In the genomic region with DNA sequence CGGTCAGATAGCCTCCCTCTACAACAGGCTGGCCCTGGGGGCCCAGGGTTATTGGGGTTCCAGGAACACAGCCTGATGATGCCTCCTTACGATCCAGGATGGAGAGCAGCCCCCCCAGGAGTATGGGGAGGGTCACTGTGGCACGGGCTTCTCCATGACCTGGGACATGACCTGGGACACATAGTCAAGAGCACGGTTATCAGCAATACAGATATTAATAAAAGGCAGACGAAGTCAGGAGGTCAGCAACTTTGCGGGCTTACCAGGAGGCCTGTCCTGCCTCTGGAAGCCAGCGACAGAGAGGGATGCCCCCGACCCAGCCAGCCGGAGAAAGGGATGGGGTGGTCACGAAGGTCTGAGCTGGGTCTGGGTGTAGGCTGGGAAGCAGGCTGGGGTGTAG, we compare ENCODE assay signal across 7 cellular contexts. TPM values are rescaled to one million over a fixed set of nuclear protein-coding genes. Genes with fewer than 3 reads are reported as not detected.
DNase-seq lines count a peak whose midpoint lies in the region; ATAC-seq and TF ChIP-seq lines count a peak whose summit lies in the region.

No MANE protein-coding gene starts in this region.

- peaks cover 4% of the 10 kb centered on the region; the same call in 1 of the 2 replicates for H3K4me1 ChIP-seq in iPS-20b (ENCODE audit: insufficient read depth, low read length)
- H3K4me1 ChIP-seq in suprapubic skin = peaks cover 51% of the 10 kb centered on the region

- peak overlapping the region; percentile 76 for H3K27ac ChIP-seq in iPS-20b (ENCODE audit: low read length)
- peak overlapping the region; percentile 98 for H3K27ac ChIP-seq in suprapubic skin

- H3K4me3 ChIP-seq in iPS-20b (ENCODE audit: low read length) = peak overlapping the region; percentile 89
- H3K4me3 ChIP-seq in suprapubic skin = peak overlapping the region; percentile 86

- POLR2A ChIA-PET in activated CD8-positive, alpha-beta T cell treated with anti-CD3 and anti-CD28 coated beads, Interleukin-2, amount 10 ng/mL, durations not matched to agents 7 days and 5 days (lab: Charles Lee) = interaction anchor here (1.0 to 3.0 kb wide), 7 partner anchors 12 to 179 kb away, joined by 3 to 11 read pairs (median 4); a partner anchor contains a TSS
- POLR2A ChIA-PET in GM10248 (lab: Yijun Ruan, JAX) = no interaction called here

- peaks cover 31% of the 10 kb centered on the region for H3K4me1 Mint-ChIP-seq in activated CD8-positive, alpha-beta T cell treated with anti-CD3 and anti-CD28 coated beads, Interleukin-2, amount 10 ng/mL, durations not matched to agents 7 days and 5 days (ENCODE audit: low read depth)

- H3K36me3 ChIP-seq in iPS-20b (ENCODE audit: insufficient read depth, low read depth, low read length) (peaks cover 49% of the 10 kb centered on the region), suprapubic skin (peaks cover 48% of the 10 kb centered on the region)

- TF ChIP-seq EP300 in suprapubic skin (IDR thresholded peaks at IDR 0.05) = no peak

- no peaks in the 10 kb centered on the region for H3K9me3 Mint-ChIP-seq in activated CD8-positive, alpha-beta T cell treated with anti-CD3 and anti-CD28 coated beads, Interleukin-2, amount 10 ng/mL, durations not matched to agents 7 days and 5 days (ENCODE audit: insufficient read depth)

- peak overlapping the region; percentile 95 for H3K4me3 Mint-ChIP-seq in activated CD8-positive, alpha-beta T cell treated with anti-CD3 and anti-CD28 coated beads, Interleukin-2, amount 10 ng/mL, durations not matched to agents 7 days and 5 days

- TF ChIP-seq POLR2A in suprapubic skin (IDR thresholded peaks at IDR 0.05) = no peak

- TF ChIP-seq CTCF in suprapubic skin (IDR thresholded peaks at IDR 0.05) = no peak
- TF ChIP-seq CTCF in GM10248 (IDR thresholded peaks at IDR 0.05; ENCODE audit: control extremely low read depth, extremely low read depth, low read depth, missing control alignments) = no peak

- ATAC-seq in HG02973 (IDR thresholded peaks at IDR 0.05; ENCODE audit: unreplicated experiment) (peak; percentile 20), HG03196 (IDR thresholded peaks at IDR 0.05; ENCODE audit: unreplicated experiment) (no peak)
- ATAC-seq in activated CD8-positive, alpha-beta T cell treated with anti-CD3 and anti-CD28 coated beads, Interleukin-2, amount 10 ng/mL, durations not matched to agents 7 days and 5 days = no peak

- peaks cover 41% of the 10 kb centered on the region for H3K36me3 Mint-ChIP-seq in activated CD8-positive, alpha-beta T cell treated with anti-CD3 and anti-CD28 coated beads, Interleukin-2, amount 10 ng/mL, durations not matched to agents 7 days and 5 days (ENCODE audit: low read depth)

- H3K27me3 ChIP-seq in iPS-20b (ENCODE audit: insufficient read depth, low read length) (no peaks in the 10 kb centered on the region), suprapubic skin (no peaks in the 10 kb centered on the region)

- 33% methylated on average over 3 of the region's 10 CpGs for WGBS in suprapubic skin

- no peaks in the 10 kb centered on the region for H3K27me3 Mint-ChIP-seq in activated CD8-positive, alpha-beta T cell treated with anti-CD3 and anti-CD28 coated beads, Interleukin-2, amount 10 ng/mL, durations not matched to agents 7 days and 5 days (ENCODE audit: low read depth)

- H3K9me3 ChIP-seq in iPS-20b (ENCODE audit: insufficient read depth, low read depth, low read length) (no peaks in the 10 kb centered on the region), suprapubic skin (no peaks in the 10 kb centered on the region)

- peak overlapping the region; percentile 90 for H3K9ac ChIP-seq in iPS-20b (ENCODE audit: low read depth, low read length)

- CTCF ChIA-PET in activated CD8-positive, alpha-beta T cell treated with anti-CD3 and anti-CD28 coated beads, Interleukin-2, amount 10 ng/mL, durations not matched to agents 7 days and 5 days (lab: Charles Lee) = interaction anchor here (1.5 to 3.9 kb wide), 6 partner anchors 17 to 181 kb away, joined by 3 to 29 read pairs (median 6); a partner anchor contains a TSS
- CTCF ChIA-PET in GM10248 (lab: Yijun Ruan, JAX) = interaction anchor here (0.9 to 1.8 kb wide), 4 partner anchors 9 to 28 kb away, joined by 3 to 6 read pairs (median 3); no protein-coding TSS in a partner anchor

- DNase-seq in activated CD8-positive, alpha-beta T cell treated with anti-CD3 and anti-CD28 coated beads, Interleukin-2, amount 10 ng/mL, durations not matched to agents 7 days and 5 days = no peak
- DNase-seq in suprapubic skin (ENCODE audit: low spot score in 2 of 2) (no peak), GM10248 (ENCODE audit: extremely low spot score) (no peak), EL (no peak)

- peak overlapping the region; percentile 99 for H3K27ac Mint-ChIP-seq in activated CD8-positive, alpha-beta T cell treated with anti-CD3 and anti-CD28 coated beads, Interleukin-2, amount 10 ng/mL, durations not matched to agents 7 days and 5 days

RNA-seq across cellular contexts. Expression of a gene that starts 0.8 kb away (rescaled TPM):
- total RNA-seq in activated CD8-positive, alpha-beta T cell treated with anti-CD3 and anti-CD28 coated beads, Interleukin-2, amount 10 ng/mL, durations not matched to agents 7 days and 5 days = 10 to 100 TPM; 42.0 to 43.1 TPM
- total RNA-seq in suprapubic skin = 10 to 100 TPM; 25.2 to 46.8 (median 35.2) TPM

RNA-seq across cellular contexts. Expression of a gene that starts 7.4 kb away (rescaled TPM):
- 100 to 1,000 TPM; 104 to 109 TPM for total RNA-seq in activated CD8-positive, alpha-beta T cell treated with anti-CD3 and anti-CD28 coated beads, Interleukin-2, amount 10 ng/mL, durations not matched to agents 7 days and 5 days
- 100 to 1,000 TPM; 111 to 229 (median 174) TPM for total RNA-seq in suprapubic skin

RNA-seq across cellular contexts. Expression of a gene that starts 15.1 kb away (rescaled TPM):
- total RNA-seq in activated CD8-positive, alpha-beta T cell treated with anti-CD3 and anti-CD28 coated beads, Interleukin-2, amount 10 ng/mL, durations not matched to agents 7 days and 5 days = not detected
- 10 to 100 TPM; 29.3 to 68.8 (median 65.0) TPM for total RNA-seq in suprapubic skin

RNA-seq across cellular contexts. Expression of a gene that starts 50.6 kb away (rescaled TPM):
- not detected for total RNA-seq in activated CD8-positive, alpha-beta T cell treated with anti-CD3 and anti-CD28 coated beads, Interleukin-2, amount 10 ng/mL, durations not matched to agents 7 days and 5 days
- total RNA-seq in suprapubic skin = under 1 TPM in 3 of 4 donors, not detected in 1; 0.16 to 0.47 (median 0.44) TPM

Comparison
In these comparisons a context has a peak if more than half of its experiments do, and no peak if none do; other contexts are left out.
1. RNA of a gene that starts 15.1 kb away (total RNA-seq): 29.3 to 68.8 TPM in suprapubic skin; not detected in activated CD8-positive, alpha-beta T cell treated with anti-CD3 and anti-CD28 coated beads, Interleukin-2, amount 10 ng/mL, durations not matched to agents 7 days and 5 days; every median in the first group is over 10 times any median in the second.